ENCODE assay signal across 25 cellular contexts in genomic region chr18:77572537-77572936, GRCh38.
"Had no signal": no experiment of that assay in that cellular context is flagged by ENCODE, and none has a peak within 500 bp of the region (broad histone marks: within the 10 kb centered on the region; RNA-seq: fewer than 3 reads in every experiment).

No MANE protein-coding gene starts in this region.

- H3K27me3 ChIP-seq: esophagus muscularis mucosa, foreskin keratinocyte, right atrium auricular region, tibial artery had no signal

- H3K4me3 ChIP-seq: coronary artery, esophagus muscularis mucosa, gastroesophageal sphincter, heart right ventricle, left lung, mucosa of descending colon, prostate gland, right atrium auricular region, smooth muscle cell, stomach, tibial artery had no signal

- H3K27ac ChIP-seq: coronary artery, esophagus muscularis mucosa, foreskin keratinocyte, gastroesophageal sphincter, heart right ventricle, left lung, prostate gland, right atrium auricular region, stomach, tibial artery had no signal

- H3K36me3 ChIP-seq: esophagus muscularis mucosa, gastroesophageal sphincter, heart right ventricle, left lung, prostate gland, right atrium auricular region, stomach, tibial artery had no signal

- H3K9me3 ChIP-seq: mucosa of descending colon, prostate gland, tibial artery had no signal

- DNase-seq: dermis blood vessel endothelial cell; effector memory CD4-positive, alpha-beta T cell; foreskin keratinocyte; glutamatergic neuron; heart right ventricle; hippocampal formation; left cardiac atrium; left lung; mesenchymal stem cell; mucosa of descending colon; naive B cell; stimulated activated CD4-positive, alpha-beta T cell treated with anti-CD3 and anti-CD28 coated beads, Interleukin-12 subunit alpha, Interleukin-12 subunit beta, amount 100 ng/mL, for 4 hours; stimulated activated CD4-positive, alpha-beta T cell treated with anti-CD3 and anti-CD28 coated beads, Interleukin-2, amount 100 ng/mL, for 24 hours; stimulated activated CD4-positive, alpha-beta T cell treated with anti-CD3 and anti-CD28 coated beads, Interleukin-4, amount 100 ng/mL, for 24 hours; stimulated activated naive CD4-positive, alpha-beta T cell treated with Interleukin-2 at 50 U/mL for 16 hours; stomach; tibial artery had no signal

- H3K4me1 ChIP-seq: esophagus muscularis mucosa, foreskin keratinocyte, gastroesophageal sphincter, heart right ventricle, left lung, prostate gland, right atrium auricular region, stomach, tibial artery had no signal

- ATAC-seq: foreskin keratinocyte; gastroesophageal sphincter; heart right ventricle; left cardiac atrium; left lung; mucosa of descending colon; sciatic nerve; stimulated activated effector memory CD8-positive, alpha-beta T cell treated with anti-CD3 and anti-CD28 coated beads, Interleukin-12 subunit alpha, Interleukin-12 subunit beta, amount 100 ng/mL, for 72 hours had no signal
